ENCODE assay signal across 8 cellular contexts in genomic region chr5:9924614-9925013, GRCh38.
DNase-seq lines count a peak whose midpoint lies in the region; ATAC-seq and TF ChIP-seq lines count a peak whose summit lies in the region.

No MANE protein-coding gene starts in this region.

- H3K4me3 ChIP-seq in SK-N-SH (ENCODE audit: low read depth in 2 of 2, low read length in 1 of 2) (no peak overlapping the region), mesendoderm (ENCODE audit: low read length) (no peak overlapping the region)

- H3K56ac ChIP-seq in mesendoderm (ENCODE audit: low read length), result no peak overlapping the region

- H3K18ac ChIP-seq in mesendoderm (ENCODE audit: low read length), result no peak overlapping the region

- no peak overlapping the region for H3K4ac ChIP-seq in mesendoderm (ENCODE audit: low read depth, low read length)

- H3K27me3 ChIP-seq in SK-N-SH (ENCODE audit: insufficient read depth) (no peaks in the 10 kb centered on the region), mesendoderm (ENCODE audit: insufficient read depth, low read length, poor library complexity) (no peaks in the 10 kb centered on the region)

- no peak for TF ChIP-seq EP300 in SK-N-SH (IDR thresholded peaks at IDR 0.05; ENCODE audit: borderline replicate concordance in 1 of 2, low read depth in 1 of 2, low read length in 1 of 2)

- no peak overlapping the region for H4K8ac ChIP-seq in mesendoderm (ENCODE audit: low read depth, low read length)

- H2BK5ac ChIP-seq in mesendoderm (ENCODE audit: low read length), result peak overlapping the region; percentile 53

- no peaks in the 10 kb centered on the region for H3K9me2 ChIP-seq in SK-N-SH

- H2BK15ac ChIP-seq in mesendoderm (replicated peaks; ENCODE audit: low read depth), result no peak overlapping the region

- no peak overlapping the region for H3K23ac ChIP-seq in mesendoderm (ENCODE audit: low read length)

- H3K9me3 ChIP-seq in SK-N-SH, result no peaks in the 10 kb centered on the region

- H3K79me2 ChIP-seq in SK-N-SH (ENCODE audit: insufficient read depth), result no peaks in the 10 kb centered on the region
- no peaks in the 10 kb centered on the region for H3K79me2 ChIP-seq in mesendoderm (ENCODE audit: control insufficient read depth, insufficient read depth, low read length)

- no peak overlapping the region for H2BK120ac ChIP-seq in mesendoderm (ENCODE audit: low read depth, low read length)

- ATAC-seq in GM18502 (IDR thresholded peaks at IDR 0.05; ENCODE audit: poor library complexity, unreplicated experiment) (peak; percentile 96), HG03097 (IDR thresholded peaks at IDR 0.05; ENCODE audit: low FRiP score, unreplicated experiment) (peak; percentile 87)

- CTCF ChIA-PET in SK-N-SH (lab: Yijun Ruan, JAX), result no interaction called here

- no peak for DNase-seq in SK-N-SH
- peak; percentile 74 for DNase-seq in mesendoderm
- DNase-seq in nucleus accumbens (lab: John Stamatoyannopoulos, UW), result no peak
- no peak for DNase-seq in activated T-cell treated with anti-CD3 and anti-CD28 coated beads for 4 hours
- no peak for DNase-seq in pons (ENCODE audit: low spot score)
- no peak for DNase-seq in cortex of kidney (lab: John Stamatoyannopoulos, UW)

- H3K27ac ChIP-seq in SK-N-SH (ENCODE audit: low read depth in 2 of 2, low read length in 1 of 2) (peak overlapping the region in 1 of 2 experiments; percentile 62; a peak in 2 of 4 replicates), mesendoderm (ENCODE audit: low read depth, low read length) (peak overlapping the region; percentile 18)

- no peak for TF ChIP-seq RAD21 in SK-N-SH (IDR thresholded peaks at IDR 0.05; ENCODE audit: low read length)

- H4K5ac ChIP-seq in mesendoderm (ENCODE audit: low read length), result no peak overlapping the region

- no peaks in the 10 kb centered on the region for H4K20me1 ChIP-seq in SK-N-SH (ENCODE audit: insufficient read depth)

- WGBS in SK-N-SH (ENCODE audit: low lambda C conversion rate), result 15% methylated on average over 2 of the region's 2 CpGs
- no CpG with 5 or more reads among the region's 2 CpGs for WGBS in mesendoderm (ENCODE audit: extremely low coverage, insufficient coverage, low lambda C conversion rate)

- H2AK5ac ChIP-seq in mesendoderm (ENCODE audit: low read length), result no peak overlapping the region

- H3K79me1 ChIP-seq in mesendoderm (ENCODE audit: low read length), result no peaks in the 10 kb centered on the region

- H2AFZ ChIP-seq in SK-N-SH (ENCODE audit: low read depth), result 0 out of 2 replicates have a peak overlapping the region, but pooled peaks have one; percentile 54

- H3K36me3 ChIP-seq in SK-N-SH (replicated peaks in 1 of 2; ENCODE audit: control insufficient read depth in 1 of 2, insufficient read depth in 2 of 2, low read length in 1 of 2) (no peaks in the 10 kb centered on the region), mesendoderm (ENCODE audit: control insufficient read depth, insufficient read depth, low read length) (no peaks in the 10 kb centered on the region)

- no peak overlapping the region for H3K4me2 ChIP-seq in SK-N-SH
- no peak overlapping the region for H3K4me2 ChIP-seq in mesendoderm (ENCODE audit: low read length)

- H3K4me1 ChIP-seq in SK-N-SH (ENCODE audit: control insufficient read depth in 1 of 2, insufficient read depth in 2 of 2, low read depth in 1 of 2, low read length in 1 of 2), result no peaks in the 10 kb centered on the region
- H3K4me1 ChIP-seq in mesendoderm (ENCODE audit: control insufficient read depth, low read depth, low read length), result peaks cover 10% of the 10 kb centered on the region

- TF ChIP-seq CTCF in SK-N-SH (IDR thresholded peaks at IDR 0.05), result no peak

- no peak overlapping the region for H3K9ac ChIP-seq in SK-N-SH
- no peak overlapping the region for H3K9ac ChIP-seq in mesendoderm (ENCODE audit: low read length)

- POLR2A ChIA-PET in SK-N-SH (lab: Yijun Ruan, JAX), result no interaction called here

- peaks cover 5% of the 10 kb centered on the region for H3F3A ChIP-seq in SK-N-SH (replicated peaks; ENCODE audit: insufficient read depth)

TF ChIP-seq in SK-N-SH, 30 proteins besides CTCF, POLR2A, EP300 and RAD21:
- no peak for TF ChIP-seq USF2 (IDR thresholded peaks at IDR 0.05; ENCODE audit: borderline replicate concordance, low read depth, low read length)
- TF ChIP-seq POLR2AphosphoS5 (IDR thresholded peaks at IDR 0.05; ENCODE audit: low read depth, low read length), result no peak
- peak; percentile 30; the same call in 1 of the 2 replicates for TF ChIP-seq FOSL2 (IDR thresholded peaks at IDR 0.05; ENCODE audit: borderline replicate concordance, low read depth)
- no peak for TF ChIP-seq RFX5 (IDR thresholded peaks at IDR 0.05; ENCODE audit: low read length)
- no peak for TF ChIP-seq GABPA (IDR thresholded peaks at IDR 0.05; ENCODE audit: low read depth)
